ENCODE assay signal across 8 cellular contexts in genomic region chr2:185738679-185739472, GRCh38. TPM values are rescaled to one million over a fixed set of nuclear protein-coding genes. Genes with fewer than 3 reads are reported as not detected.
DNase-seq lines count a peak whose midpoint lies in the region; TF ChIP-seq lines count a peak whose summit lies in the region.

TSS of gene FSIP2 (plus strand) at chr2:185738804. CDS start at chr2:185738895, 91 bp downstream.

- no peaks in the 10 kb centered on the region for H3K4me1 ChIP-seq in iPS-20b (ENCODE audit: insufficient read depth, low read length)

- H3K27me3 ChIP-seq in H7 (ENCODE audit: control insufficient read depth, insufficient read depth, low read length), result no peaks in the 10 kb centered on the region
- peaks cover 7% of the 10 kb centered on the region for H3K27me3 ChIP-seq in iPS-20b (ENCODE audit: insufficient read depth, low read length)

- CTCF ChIA-PET in MCF 10A (lab: Yijun Ruan, JAX), result interaction anchor here (0.7 kb wide), 3 partner anchors 61 to 519 kb away, joined by 3 to 4 read pairs (median 3); no protein-coding TSS in a partner anchor

- H3K4me1 Mint-ChIP-seq in MCF 10A (ENCODE audit: insufficient read depth, unreplicated experiment), result no peaks in the 10 kb centered on the region

- H3K27me3 Mint-ChIP-seq in MCF 10A (ENCODE audit: insufficient read depth, unreplicated experiment), result no peaks in the 10 kb centered on the region

- peak; percentile 89 for DNase-seq in H7
- DNase-seq in LNCaP clone FGC (ENCODE audit: low read depth), result peak; percentile 67
- DNase-seq in MCF 10A (ENCODE audit: unreplicated experiment), result peak; percentile 65
- DNase-seq in stimulated activated CD4-positive, alpha-beta T cell treated with anti-CD3 and anti-CD28 coated beads, Interleukin-12 subunit alpha, Interleukin-12 subunit beta, amount 100 ng/mL, for 4 hours, result peak; percentile 2
- DNase-seq in NCI-H1694 treated with DMSO at 0.1 percent for 48 hours (lab: John Stamatoyannopoulos, UW), result no peak
- DNase-seq in NCI-H748 (lab: John Stamatoyannopoulos, UW; ENCODE audit: unreplicated experiment), result no peak

- TF ChIP-seq CTCF in GM12873 (IDR thresholded peaks at IDR 0.05; ENCODE audit: insufficient read depth, low read depth, low read length, missing control alignments), result peak; percentile 66
- peak; percentile 99 for TF ChIP-seq CTCF in LNCaP clone FGC (IDR thresholded peaks at IDR 0.05; ENCODE audit: control insufficient read depth, extremely low read depth, insufficient read depth)
- TF ChIP-seq CTCF in MCF 10A (IDR thresholded peaks at IDR 0.05; ENCODE audit: unreplicated experiment), result peak; percentile 49

- H3K27ac ChIP-seq in iPS-20b (ENCODE audit: low read length), result no peak within 1 kb of the TSS

- POLR2A ChIA-PET in MCF 10A (lab: Yijun Ruan, JAX), result no interaction called here

- peak within 1 kb of the TSS; percentile 58 for H3K4me3 Mint-ChIP-seq in MCF 10A (ENCODE audit: unreplicated experiment)

- no peak within 1 kb of the TSS for H3K27ac Mint-ChIP-seq in MCF 10A (ENCODE audit: low read depth, unreplicated experiment)

- no peaks in the 10 kb centered on the region for H3K36me3 Mint-ChIP-seq in MCF 10A (ENCODE audit: insufficient read depth, unreplicated experiment)

- intact Hi-C loops in MCF 10A (cut with micrococcal nuclease), result loop anchor here (1.0 to 5.0 kb wide), 2 partner anchors 448 to 518 kb away; no protein-coding TSS in a partner anchor

- no peaks in the 10 kb centered on the region for H3K9me3 ChIP-seq in iPS-20b (ENCODE audit: insufficient read depth, low read depth, low read length)

- no TSS peak for BruUV-seq in MCF 10A (replicated peaks; lab: Mats Ljungman, UMichigan)

- H3K9me3 Mint-ChIP-seq in MCF 10A (ENCODE audit: unreplicated experiment), result peaks cover 9% of the 10 kb centered on the region

- no peaks in the 10 kb centered on the region for H3K36me3 ChIP-seq in H7 (replicated peaks; ENCODE audit: control insufficient read depth, insufficient read depth, low read length)
- no peaks in the 10 kb centered on the region for H3K36me3 ChIP-seq in iPS-20b (ENCODE audit: insufficient read depth, low read depth, low read length)

- peak within 1 kb of the TSS; percentile 42; the same call in 1 of the 2 replicates for H3K9ac ChIP-seq in iPS-20b (ENCODE audit: low read depth, low read length)

- H3K4me3 ChIP-seq in H7 (ENCODE audit: insufficient read depth, low read depth, low read length) (peak within 1 kb of the TSS; percentile 56), LNCaP clone FGC (ENCODE audit: low read depth, low read length) (peak within 1 kb of the TSS; percentile 49), iPS-20b (ENCODE audit: low read length) (peak within 1 kb of the TSS; percentile 80)

RNA-seq across cellular contexts. Expression of gene FSIP2, which starts in this region (rescaled TPM):
- total RNA-seq in H7 (2014; rRNA removed; shearing (Covaris generic)), result 1.9 and 2.6 TPM in 2 replicates
- total RNA-seq in MCF 10A (2022), result 0.12 and 0.20 TPM in 2 replicates

Comparison
In these comparisons a context has a peak if more than half of its experiments do, and no peak if none do; other contexts are left out.
1. Peak in DNase-seq in MCF 10A; RNA of the gene not detected or under 1 TPM.
2. CTCF ChIP-seq: peak in every context shown above with its lines; median percentile 99 in LNCaP clone FGC; 66 in GM12873; 49 in MCF 10A.
3. DNase-seq: peak in H7 (single experiment), LNCaP clone FGC (single experiment) and stimulated activated CD4-positive, alpha-beta T cell treated with anti-CD3 and anti-CD28 coated beads, Interleukin-12 subunit alpha, Interleukin-12 subunit beta, amount 100 ng/mL, for 4 hours (single experiment); none in NCI-H1694 treated with DMSO at 0.1 percent for 48 hours (single experiment) and NCI-H748 (single experiment).
4. Peak in every context shown above with its lines, with median percentiles within 50 percentile points of each other: H3K4me3 ChIP-seq.